In genomic region chr14:72172075-72172474, GRCh38 we compare ENCODE assay signal across 8 cellular contexts.
"Had no signal": no experiment of that assay in that cellular context is flagged by ENCODE, and none has a peak within 500 bp of the region (broad histone marks: within the 10 kb centered on the region; RNA-seq: fewer than 3 reads in every experiment).

No MANE protein-coding gene starts in this region.

- H3K9ac ChIP-seq: KMS-11 had no signal

- H3K4me3 ChIP-seq: HAP-1 had no signal

- H3K27ac ChIP-seq: KMS-11 had no signal

- H3K36me3 ChIP-seq: HAP-1 had no signal

- H3K4me1 ChIP-seq: HAP-1 had no signal

- ATAC-seq: HCT116 had no signal

- H3K27ac Mint-ChIP-seq: IgD-negative memory B cell had no signal

- H3K4me1 Mint-ChIP-seq: IgD-negative memory B cell had no signal

- H3K36me3 Mint-ChIP-seq: IgD-negative memory B cell had no signal

- DNase-seq: GOT3, H7, KBM-7 had no signal

- H3K9me3 ChIP-seq: HAP-1 had no signal

- H3K4me2 ChIP-seq: KMS-11 had no signal

- H3K4me3 Mint-ChIP-seq: IgD-negative memory B cell had no signal

- FAIRE-seq: HTR-8/SVneo had no signal
